Comparison of ENCODE assay signal across 17 cellular contexts in genomic region chr17:7464081-7464480, GRCh38. TPM values are rescaled to one million over a fixed set of nuclear protein-coding genes. Genes with fewer than 3 reads are reported as not detected.
DNase-seq lines count a peak whose midpoint lies in the region; ATAC-seq and TF ChIP-seq lines count a peak whose summit lies in the region.
"Had no signal": no experiment of that assay in that cellular context is flagged by ENCODE, and none has a peak within 500 bp of the region (broad histone marks: within the 10 kb centered on the region; RNA-seq: fewer than 3 reads in every experiment).

No MANE protein-coding gene starts in this region.

- H3K4me1 Mint-ChIP-seq in immature natural killer cell: peaks cover 23 to 29% of the 10 kb centered on the region in 2 donors

- peaks cover 8% of the 10 kb centered on the region for H3K79me1 ChIP-seq in neuronal stem cell (ENCODE audit: low read depth, low read length)

- H3K27ac Mint-ChIP-seq in immature natural killer cell: peak overlapping the region in 2 of 6 donors; percentile 23 to 26

- H3K36me3 Mint-ChIP-seq in immature natural killer cell: peaks cover 0 to 5% (median 0%) of the 10 kb centered on the region in 3 donors

- no peak for DNase-seq in cardiac muscle cell (ENCODE audit: low read depth in 1 of 2, low spot score in 1 of 2)
- DNase-seq in Right ventricle myocardium inferior (ENCODE audit: missing footprints): no peak
- no peak for DNase-seq in neuronal stem cell (ENCODE audit: low spot score)
- no peak for DNase-seq in immature natural killer cell
- no peak for DNase-seq in DMS114 treated with DMSO at 0.1 percent for 48 hours (lab: John Stamatoyannopoulos, UW; ENCODE audit: unreplicated experiment)
- DNase-seq: 8988T; AML-193; CD4-positive, CD25-positive, alpha-beta regulatory T cell; DMS153; DMS79 treated with DMSO at 0.1 percent for 48 hours; EL; HCEC 1CT had no signal

- no peaks in the 10 kb centered on the region for H3K9me3 Mint-ChIP-seq in immature natural killer cell
- H3K9me3 Mint-ChIP-seq: CD4-positive, CD25-positive, alpha-beta regulatory T cell had no signal

- H3K27ac ChIP-seq in cardiac muscle cell (peak overlapping the region; percentile 54), neuronal stem cell (replicated peaks; ENCODE audit: low read length) (no peak overlapping the region)

- H3K23ac ChIP-seq in neuronal stem cell (ENCODE audit: low read depth, low read length, poor library complexity): no peak overlapping the region

- H2BK5ac ChIP-seq in neuronal stem cell (ENCODE audit: low read length): no peak overlapping the region

- H3K27me3 ChIP-seq in cardiac muscle cell: no peaks in the 10 kb centered on the region
- H3K27me3 ChIP-seq in neuronal stem cell (ENCODE audit: control insufficient read depth in 3 of 3, insufficient read depth in 3 of 3, low read depth in 1 of 3, low read length in 3 of 3): no peaks in the 10 kb centered on the region
- H3K27me3 ChIP-seq: BLaER1 treated with 17β-estradiol and CSF1 and Interleukin-3, amounts not matched to agents 10 nM and 100 nM had no signal

- peaks cover 0 to 2% (median 0%) of the 10 kb centered on the region in 3 donors for H3K27me3 Mint-ChIP-seq in immature natural killer cell (ENCODE audit: low read depth in 3 of 3)
- H3K27me3 Mint-ChIP-seq: CD4-positive, CD25-positive, alpha-beta regulatory T cell had no signal

- H3K4me1 ChIP-seq in cardiac muscle cell (ENCODE audit: low read depth): peaks cover 3% of the 10 kb centered on the region
- H3K4me1 ChIP-seq in neuronal stem cell (ENCODE audit: control insufficient read depth in 2 of 2, insufficient read depth in 1 of 2, low read depth in 1 of 2, low read length in 2 of 2): peaks cover 7 to 14% of the 10 kb centered on the region in 2 donors

- no CpG with 5 or more reads among the region's 9 CpGs for WGBS in neuronal stem cell (ENCODE audit: extremely low coverage in 2 of 2, insufficient read length in 2 of 2, insufficient replicate concordance in 1 of 2), 2 donors

- no peak overlapping the region for H3K9ac ChIP-seq in neuronal stem cell (ENCODE audit: low read depth, low read length, poor library complexity)
- H3K9ac ChIP-seq: BLaER1 treated with 17β-estradiol and CSF1 and Interleukin-3, amounts not matched to agents 10 nM and 100 nM had no signal

- H4K8ac ChIP-seq in neuronal stem cell (ENCODE audit: low read depth, low read length): peak overlapping the region; percentile 0

- peaks cover 3% of the 10 kb centered on the region for H3K36me3 ChIP-seq in cardiac muscle cell
- H3K36me3 ChIP-seq in neuronal stem cell (replicated peaks in 1 of 2; ENCODE audit: control insufficient read depth in 2 of 2, insufficient read depth in 2 of 2, low read length in 2 of 2): peaks cover 5 to 36% of the 10 kb centered on the region in 2 donors

- no peak overlapping the region for H3K4ac ChIP-seq in neuronal stem cell (ENCODE audit: low read length)

- no peak overlapping the region for H2BK120ac ChIP-seq in neuronal stem cell (ENCODE audit: low read depth, low read length)

- ATAC-seq in Right ventricle myocardium inferior: no peak
- ATAC-seq in esophagus mucosa: peak; percentile 62
- ATAC-seq in GM21381 (IDR thresholded peaks at IDR 0.05; ENCODE audit: unreplicated experiment): no peak

- intact Hi-C loops in Right ventricle myocardium inferior (cut with DNase I): no loop called here

- H2BK12ac ChIP-seq in neuronal stem cell (ENCODE audit: low read length): no peak overlapping the region

- H3K9me3 ChIP-seq in cardiac muscle cell (ENCODE audit: low read depth) (no peaks in the 10 kb centered on the region), neuronal stem cell (replicated peaks in 1 of 2; ENCODE audit: control insufficient read depth in 2 of 2, insufficient read depth in 1 of 2, low read depth in 1 of 2, low read length in 2 of 2) (no peaks in the 10 kb centered on the region)
- H3K9me3 ChIP-seq: BLaER1 treated with 17β-estradiol and CSF1 and Interleukin-3, amounts not matched to agents 10 nM and 100 nM had no signal

- H3K4me2 ChIP-seq in neuronal stem cell (ENCODE audit: insufficient read depth, low read length, poor library complexity, severe bottlenecking): no peak overlapping the region
- H3K4me2 ChIP-seq: BLaER1 treated with 17β-estradiol and CSF1 and Interleukin-3, amounts not matched to agents 10 nM and 100 nM had no signal

- H4K91ac ChIP-seq in neuronal stem cell (ENCODE audit: low read depth, low read length, poor library complexity): no peak overlapping the region

- no peak overlapping the region for H3K14ac ChIP-seq in neuronal stem cell (ENCODE audit: low read length)

- no peak overlapping the region for H2AFZ ChIP-seq in neuronal stem cell (ENCODE audit: low read length)

- no peak overlapping the region for H3K18ac ChIP-seq in neuronal stem cell (ENCODE audit: low read length)

- H3K4me3 Mint-ChIP-seq in immature natural killer cell: no peak overlapping the region
- H3K4me3 Mint-ChIP-seq: CD4-positive, CD25-positive, alpha-beta regulatory T cell had no signal

- no peak overlapping the region for H2BK15ac ChIP-seq in neuronal stem cell (ENCODE audit: low read length)

- TF ChIP-seq CTCF in cardiac muscle cell (IDR thresholded peaks at IDR 0.05; ENCODE audit: low read depth, low read length): no peak

- no peak overlapping the region for H3K4me3 ChIP-seq in cardiac muscle cell
- H3K4me3 ChIP-seq in neuronal stem cell (ENCODE audit: low read length in 2 of 2): no peak overlapping the region
- H3K4me3 ChIP-seq: BLaER1 treated with 17β-estradiol and CSF1 and Interleukin-3, amounts not matched to agents 10 nM and 100 nM had no signal

- H2AK5ac ChIP-seq in neuronal stem cell (ENCODE audit: low read depth, low read length): no peak overlapping the region

RNA-seq across cellular contexts. Expression of gene ZBTB4, which starts 15.3 kb away (rescaled TPM):
- total RNA-seq in cardiac muscle cell (28.5 and 40.4 TPM in 2 replicates), Right ventricle myocardium inferior (62.1 TPM), esophagus mucosa (21.0 TPM)
- polyA plus RNA-seq in cardiac muscle cell (17.9 and 26.6 TPM in 2 replicates), immature natural killer cell (10 to 100 TPM in 1 of 3 donors, 1 to 10 TPM in 2; 4.4 to 25.8 (median 8.3) TPM)
- polyA plus RNA-seq in neuronal stem cell (2013, experiment 1 of 2): 12.7 TPM
- 12.7 TPM for polyA plus RNA-seq in neuronal stem cell (2013, experiment 2 of 2)

RNA-seq across cellular contexts. Expression of gene SLC35G6, which starts 17.2 kb away (rescaled TPM):
- total RNA-seq in cardiac muscle cell (not detected in 2 replicates), Right ventricle myocardium inferior (not detected), esophagus mucosa (not detected)
- polyA plus RNA-seq in cardiac muscle cell (0.10 and 1.9 TPM in 2 replicates), immature natural killer cell (not detected)
- 0.03 TPM for polyA plus RNA-seq in neuronal stem cell (2013, experiment 1 of 2)
- polyA plus RNA-seq in neuronal stem cell (2013, experiment 2 of 2): not detected
- total RNA-seq: CD4-positive, CD25-positive, alpha-beta regulatory T cell; H4 had no signal
- polyA plus RNA-seq: CD4-positive, CD25-positive, alpha-beta regulatory T cell; HepG2 had no signal

RNA-seq across cellular contexts. Expression of gene CHRNB1, which starts 19.2 kb away (rescaled TPM):
- total RNA-seq in cardiac muscle cell (8.5 and 14.0 TPM in 2 replicates), Right ventricle myocardium inferior (11.8 TPM), esophagus mucosa (4.9 TPM)
- polyA plus RNA-seq in cardiac muscle cell (28.6 and 34.5 TPM in 2 replicates), immature natural killer cell (10 to 100 TPM; 32.4 to 41.3 (median 38.5) TPM)
- 9.9 TPM for polyA plus RNA-seq in neuronal stem cell (2013, experiment 1 of 2)
- polyA plus RNA-seq in neuronal stem cell (2013, experiment 2 of 2): 11.1 TPM

RNA-seq across cellular contexts. Expression of gene POLR2A, which starts 20.1 kb away (rescaled TPM):
- 40.7 and 41.3 TPM in 2 replicates for total RNA-seq in cardiac muscle cell
- polyA plus RNA-seq in cardiac muscle cell: 53.8 and 62.3 TPM in 2 replicates
- total RNA-seq in Right ventricle myocardium inferior: 36.4 TPM
- 116 TPM for total RNA-seq in esophagus mucosa
- 40.1 TPM for polyA plus RNA-seq in neuronal stem cell (2013, experiment 1 of 2)
- 39.2 TPM for polyA plus RNA-seq in neuronal stem cell (2013, experiment 2 of 2)
- 10 to 100 TPM; 16.0 to 67.8 (median 25.7) TPM for polyA plus RNA-seq in immature natural killer cell

RNA-seq across cellular contexts. Expression of gene FGF11, which starts 24.8 kb away (rescaled TPM):
- total RNA-seq in cardiac muscle cell (51.9 and 56.8 TPM in 2 replicates), Right ventricle myocardium inferior (11.7 TPM), esophagus mucosa (8.6 TPM)
- polyA plus RNA-seq in cardiac muscle cell (50.4 and 63.6 TPM in 2 replicates), immature natural killer cell (not detected)
- 5.1 TPM for polyA plus RNA-seq in neuronal stem cell (2013, experiment 1 of 2)
- 4.3 TPM for polyA plus RNA-seq in neuronal stem cell (2013, experiment 2 of 2)
- total RNA-seq: H4 had no signal
